Comparison of ENCODE assay signal across 32 cellular contexts in genomic region chr13:91464336-91464735, GRCh38.
"Had no signal": no experiment of that assay in that cellular context is flagged by ENCODE, and none has a peak within 500 bp of the region (broad histone marks: within the 10 kb centered on the region; RNA-seq: fewer than 3 reads in every experiment).

No MANE protein-coding gene starts in this region.

- H3K4me2 ChIP-seq: neural progenitor cell, smooth muscle cell had no signal

- H3K4me3 Mint-ChIP-seq: naive thymus-derived CD4-positive, alpha-beta T cell; natural killer cell; nephron; neural progenitor cell; stimulated activated memory B cell treated with anti-CD40 and anti-IgM and Interleukin-4, amounts not matched to agents 10 μg/mL and 1 μg/mL and 100 μg/mL, for 72 hours; stimulated activated naive CD8-positive, alpha-beta T cell treated with anti-CD3 and anti-CD28 coated beads, Interleukin-15, amount 100 ng/mL, for 72 hours had no signal

- H3K9ac ChIP-seq: neural progenitor cell, parathyroid adenoma had no signal

- H2AFZ ChIP-seq: neural progenitor cell, parathyroid adenoma had no signal

- H3K27me3 Mint-ChIP-seq: progenitor cell of endocrine pancreas; stimulated activated memory B cell treated with anti-CD40 and anti-IgM and Interleukin-4, amounts not matched to agents 10 μg/mL and 1 μg/mL and 100 μg/mL, for 72 hours had no signal

- FAIRE-seq: urothelium cell line had no signal

- H3K4me1 Mint-ChIP-seq: naive thymus-derived CD4-positive, alpha-beta T cell; natural killer cell; nephron; neural progenitor cell; stimulated activated memory B cell treated with anti-CD40 and anti-IgM and Interleukin-4, amounts not matched to agents 10 μg/mL and 1 μg/mL and 100 μg/mL, for 72 hours; stimulated activated naive CD8-positive, alpha-beta T cell treated with anti-CD3 and anti-CD28 coated beads, Interleukin-15, amount 100 ng/mL, for 72 hours had no signal

- H3K36me3 Mint-ChIP-seq: naive thymus-derived CD4-positive, alpha-beta T cell; natural killer cell; neural progenitor cell; stimulated activated memory B cell treated with anti-CD40 and anti-IgM and Interleukin-4, amounts not matched to agents 10 μg/mL and 1 μg/mL and 100 μg/mL, for 72 hours had no signal

- H3K79me2 ChIP-seq: parathyroid adenoma had no signal

- DNase-seq: naive thymus-derived CD4-positive, alpha-beta T cell; natural killer cell; occipital lobe; ovary; posterior cingulate gyrus; psoas muscle; right cardiac atrium; spleen; stimulated activated CD4-positive, alpha-beta T cell treated with anti-CD3 and anti-CD28 coated beads, Interleukin-12 subunit alpha, Interleukin-12 subunit beta, amount 100 ng/mL, for 4 hours; stimulated activated CD4-positive, alpha-beta T cell treated with anti-CD3 and anti-CD28 coated beads, Interleukin-1b, Interleukin-23, amount 100 ng/mL, for 48 hours; stimulated activated CD4-positive, alpha-beta T cell treated with anti-CD3 and anti-CD28 coated beads, Interleukin-4, amount 100 ng/mL, for 1 hour; stimulated activated CD4-positive, alpha-beta T cell treated with anti-CD3 and anti-CD28 coated beads, Interleukin-4, amount 100 ng/mL, for 4 hours; stimulated activated CD8-positive, alpha-beta memory T cell treated with anti-CD3 and anti-CD28 coated beads, Interleukin-4, amount 100 ng/mL, for 48 hours; stimulated activated naive CD4-positive, alpha-beta T cell; stimulated activated naive CD8-positive, alpha-beta T cell treated with anti-CD3 and anti-CD28 coated beads, Interleukin-15, amount 100 ng/mL, for 72 hours; stimulated activated naive CD8-positive, alpha-beta T cell treated with anti-CD3 and anti-CD28 coated beads, Interleukin-15, Interleukin-2, amounts not matched to agents 100 U/mL and 50 U/mL, for 24 hours; substantia nigra; testis; trophoblast cell; upper lobe of left lung had no signal

- H3K27ac Mint-ChIP-seq: naive thymus-derived CD4-positive, alpha-beta T cell; natural killer cell; nephron; neural progenitor cell; progenitor cell of endocrine pancreas; stimulated activated memory B cell treated with anti-CD40 and anti-IgM and Interleukin-4, amounts not matched to agents 10 μg/mL and 1 μg/mL and 100 μg/mL, for 72 hours; stimulated activated naive CD8-positive, alpha-beta T cell treated with anti-CD3 and anti-CD28 coated beads, Interleukin-15, amount 100 ng/mL, for 72 hours had no signal

- H3K9me3 Mint-ChIP-seq: naive thymus-derived CD4-positive, alpha-beta T cell; nephron; neural progenitor cell; stimulated activated memory B cell treated with anti-CD40 and anti-IgM and Interleukin-4, amounts not matched to agents 10 μg/mL and 1 μg/mL and 100 μg/mL, for 72 hours; stimulated activated naive CD8-positive, alpha-beta T cell treated with anti-CD3 and anti-CD28 coated beads, Interleukin-15, amount 100 ng/mL, for 72 hours had no signal

- H3K27ac ChIP-seq: neural progenitor cell, ovary, parathyroid adenoma, psoas muscle, skin epidermis, spleen, suprapubic skin, testis, tibial nerve, upper lobe of left lung, vagina had no signal

- H3K4me3 ChIP-seq: neural progenitor cell, ovary, psoas muscle, skin epidermis, smooth muscle cell, spleen, suprapubic skin, testis, tibial nerve, upper lobe of left lung, vagina had no signal

- H3K36me3 ChIP-seq: neural progenitor cell, ovary, spleen, suprapubic skin, tibial nerve, upper lobe of left lung, vagina had no signal

- H3K9me3 ChIP-seq: ovary, psoas muscle, spleen, suprapubic skin, testis, tibial nerve, upper lobe of left lung, vagina had no signal

- H3K4me1 ChIP-seq: neural progenitor cell, parathyroid adenoma, psoas muscle, spleen, suprapubic skin, testis, tibial nerve, upper lobe of left lung, vagina had no signal

- H3K27me3 ChIP-seq: neural progenitor cell, ovary, spleen, suprapubic skin, testis, tibial nerve, upper lobe of left lung, vagina had no signal

- ATAC-seq: naive thymus-derived CD4-positive, alpha-beta T cell; natural killer cell; psoas muscle; right cardiac atrium; sciatic nerve; stimulated activated memory B cell treated with anti-CD40 and anti-IgM and Interleukin-4, amounts not matched to agents 10 μg/mL and 1 μg/mL and 100 μg/mL, for 72 hours; stimulated activated naive CD8-positive, alpha-beta T cell treated with anti-CD3 and anti-CD28 coated beads, Interleukin-15, amount 100 ng/mL, for 72 hours; stimulated activated naive CD8-positive, alpha-beta T cell treated with anti-CD3 and anti-CD28 coated beads, Interleukin-15, Interleukin-2, amounts not matched to agents 100 U/mL and 50 U/mL, for 24 hours had no signal
